1 cellular context compared by ENCODE assay signal in genomic region chr2:217356142-217356541, GRCh38.
TF ChIP-seq lines count a peak whose summit lies in the region.

No MANE protein-coding gene starts in this region.

TF ChIP-seq in IMR-90, 13 proteins besides CTCF, POLR2A, EP300 and RAD21 (continued from another document):
- TF ChIP-seq ELK1 (IDR thresholded peaks at IDR 0.05; ENCODE audit: borderline replicate concordance, low read depth, low read length) = no peak
